In the genomic region with DNA sequence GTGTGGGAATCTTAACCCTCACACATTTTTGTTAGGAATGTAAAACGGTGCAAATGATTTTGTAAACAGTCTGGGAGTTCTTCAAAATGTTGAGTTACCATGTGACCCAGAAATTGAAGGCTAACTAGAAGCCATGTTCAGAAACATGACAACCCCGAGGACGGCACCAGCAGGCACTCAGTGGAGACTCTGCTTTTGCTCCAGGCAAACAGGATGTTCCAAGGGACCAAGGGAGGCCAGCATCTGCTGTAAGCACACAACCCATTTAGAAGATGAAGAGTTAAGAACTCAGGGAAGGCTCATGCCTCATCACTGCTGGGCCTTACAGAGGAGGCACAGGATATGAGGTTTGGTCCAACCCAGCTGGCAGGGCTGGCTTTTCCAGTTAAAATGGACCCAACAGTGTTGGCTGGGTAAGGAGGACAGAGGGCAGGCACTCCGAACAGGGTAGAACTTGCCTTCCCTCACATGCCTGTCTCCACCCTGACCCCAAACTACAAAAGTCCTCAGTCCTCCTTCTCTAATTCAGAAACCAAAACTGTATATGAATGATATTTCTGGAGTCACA, we compare ENCODE assay signal across 24 cellular contexts.
"Had no signal": no experiment of that assay in that cellular context is flagged by ENCODE, and none has a peak within 500 bp of the region (broad histone marks: within the 10 kb centered on the region; RNA-seq: fewer than 3 reads in every experiment).

No MANE protein-coding gene starts in this region.

- H3K36me3 Mint-ChIP-seq: naive B cell had no signal

- H3K27ac ChIP-seq: adrenal gland, gastroesophageal sphincter, right lobe of liver, upper lobe of right lung had no signal

- H3K27ac Mint-ChIP-seq: activated naive CD8-positive, alpha-beta T cell; activated T-helper 2 cell treated with anti-CD3 and anti-CD28 coated beads, Interferon-gamma antibody, Interleukin-2, Interleukin-4, amounts not matched to agents 10 μg/mL and 5 μg/mL and 100 μg/mL, durations not matched to agents 14 hours and 24 hours and 36 hours had no signal

- H3K4me1 ChIP-seq: adrenal gland, gastroesophageal sphincter, right lobe of liver, upper lobe of right lung had no signal

- H3K36me3 ChIP-seq: adrenal gland, gastroesophageal sphincter, right lobe of liver, upper lobe of right lung had no signal

- ATAC-seq: activated T-cell treated with anti-CD3 and anti-CD28 coated beads, Interleukin-2, amount 50 U/mL, for 4 hours; gastroesophageal sphincter; left cardiac atrium; mucosa of descending colon; right lobe of liver; upper lobe of right lung had no signal

- DNase-seq: activated CD4-positive, alpha-beta T cell treated with anti-CD3 and anti-CD28 coated beads for 4 hours; activated CD4-positive, alpha-beta T cell treated with anti-CD3 and anti-CD28 coated beads, Interleukin-2, amount 50 U/mL, for 48 hours; activated CD4-positive, CD25-positive, alpha-beta regulatory T cell; activated CD8-positive, alpha-beta memory T cell treated with anti-CD3 and anti-CD28 coated beads, Interleukin-2, amount 50 U/mL, for 48 hours; activated naive CD4-positive, alpha-beta T cell; activated T-cell treated with anti-CD3 and anti-CD28 coated beads, Interleukin-2, amount 50 U/mL, for 4 hours; cerebellar nuclear complex; hypothalamus; left cardiac atrium; mesenchymal stem cell; mucosa of descending colon; naive B cell; right lobe of liver; small intestine; stimulated activated CD4-positive, alpha-beta T cell treated with anti-CD3 and anti-CD28 coated beads, Interleukin-4, amount 100 ng/mL, for 1 hour; stimulated activated naive CD4-positive, alpha-beta T cell treated with Interleukin-2 at 50 U/mL for 16 hours; T-helper 9 cell; upper lobe of right lung had no signal

- H3K4me3 Mint-ChIP-seq: activated naive CD8-positive, alpha-beta T cell; activated T-cell treated with anti-CD3 and anti-CD28 coated beads, Interleukin-2, amount 50 U/mL, for 4 hours; naive B cell; neural crest cell had no signal

- H3K9me3 ChIP-seq: adrenal gland, mucosa of descending colon, right lobe of liver, upper lobe of right lung had no signal

- FAIRE-seq: astrocyte, small intestine had no signal

- H3K27me3 ChIP-seq: adrenal gland, gastroesophageal sphincter, right lobe of liver, upper lobe of right lung had no signal

- H3K4me1 Mint-ChIP-seq: naive B cell had no signal

- H3K4me3 ChIP-seq: adrenal gland, gastroesophageal sphincter, mucosa of descending colon, right lobe of liver, upper lobe of right lung had no signal
